In the genomic region with DNA sequence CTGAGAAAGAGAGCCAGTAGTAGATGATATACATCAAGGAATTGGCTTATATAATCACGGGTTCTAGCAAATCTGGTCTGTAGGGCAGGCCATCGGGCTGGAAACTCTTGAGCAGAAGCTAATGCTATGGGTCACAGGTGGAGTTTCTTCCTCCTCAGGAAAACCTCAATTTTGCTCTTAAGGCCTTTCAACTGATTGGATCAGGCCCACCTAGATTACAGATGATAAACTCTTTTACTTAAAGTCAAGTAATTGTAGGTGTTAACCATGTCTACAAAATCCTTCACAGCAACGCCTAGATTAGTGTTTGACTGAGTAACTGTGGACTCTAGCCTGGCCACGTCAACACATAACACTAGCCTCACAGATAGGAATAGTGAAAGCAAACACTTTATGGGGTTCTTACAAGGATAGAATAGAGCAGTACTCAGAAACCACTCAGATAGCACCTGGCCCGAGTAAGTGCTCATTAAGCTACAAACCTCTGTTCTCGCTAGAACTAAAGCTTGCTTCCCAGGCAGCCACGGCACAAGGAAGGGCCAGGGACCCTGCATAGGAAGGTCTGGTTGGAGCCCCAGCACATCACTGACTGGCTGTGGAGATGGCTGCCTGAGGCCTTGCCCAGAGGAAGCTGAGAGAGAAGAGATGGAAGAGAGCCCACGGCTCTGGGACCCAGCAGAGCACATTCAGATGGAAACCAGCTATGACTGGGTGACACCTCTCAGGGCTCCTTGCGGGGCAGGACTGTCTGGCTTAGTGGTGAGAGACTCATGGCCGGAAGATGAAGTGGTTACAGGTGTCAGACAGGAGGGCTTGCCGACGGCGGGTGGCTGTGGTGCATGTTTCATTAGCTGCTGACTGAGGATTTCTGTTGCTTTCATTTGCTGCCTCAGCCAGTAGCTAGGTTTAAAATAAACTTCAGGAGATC, we compare ENCODE assay signal across 9 cellular contexts.
DNase-seq lines count a peak whose midpoint lies in the region; ATAC-seq and TF ChIP-seq lines count a peak whose summit lies in the region.
"Had no signal": no experiment of that assay in that cellular context is flagged by ENCODE, and none has a peak within 500 bp of the region (broad histone marks: within the 10 kb centered on the region; RNA-seq: fewer than 3 reads in every experiment).

No MANE protein-coding gene starts in this region.

- H3K27me3 Mint-ChIP-seq in CD4-positive, alpha-beta memory T cell: no peaks in the 10 kb centered on the region
- H3K27me3 Mint-ChIP-seq in activated T-cell treated with anti-CD3 and anti-CD28 coated beads, Interleukin-2, amount 50 U/mL, for 24 hours: no peaks in the 10 kb centered on the region
- no peaks in the 10 kb centered on the region for H3K27me3 Mint-ChIP-seq in CD14-positive monocyte (ENCODE audit: low read depth in 3 of 3)

- H3K9me2 ChIP-seq in Karpas-422 (replicated peaks; ENCODE audit: insufficient read depth, low read length): no peaks in the 10 kb centered on the region; the same call in 1 of the 2 replicates

- CTCF ChIA-PET in CD4-positive, alpha-beta memory T cell (lab: Charles Lee; ENCODE audit: partially characterized antibody): interaction anchor here (1.0 to 1.2 kb wide), 4 partner anchors 15 to 586 kb away, joined by 3 read pairs; no protein-coding TSS in a partner anchor

- peaks cover 32% of the 10 kb centered on the region for H3K4me1 ChIP-seq in CD4-positive, alpha-beta memory T cell (ENCODE audit: insufficient read depth, low read length)
- peaks cover 28% of the 10 kb centered on the region for H3K4me1 ChIP-seq in Karpas-422 (ENCODE audit: low read length)
- no peaks in the 10 kb centered on the region for H3K4me1 ChIP-seq in suprapubic skin
- H3K4me1 ChIP-seq: BLaER1 had no signal

- H3K27ac ChIP-seq in CD4-positive, alpha-beta memory T cell (ENCODE audit: low read depth, low read length): no peak overlapping the region
- H3K27ac ChIP-seq in Karpas-422 (ENCODE audit: low read length) (no peak overlapping the region), suprapubic skin (no peak overlapping the region)
- H3K27ac ChIP-seq: BLaER1 had no signal

- no peak for TF ChIP-seq POLR2A in suprapubic skin (IDR thresholded peaks at IDR 0.05)

- peak; percentile 97 for ATAC-seq in GM21423 (IDR thresholded peaks at IDR 0.05; ENCODE audit: unreplicated experiment)

- POLR2A ChIA-PET in CD4-positive, alpha-beta memory T cell (lab: Charles Lee; ENCODE audit: partially characterized antibody): interaction anchor here (0.6 to 2.4 kb wide), 9 partner anchors 41 to 848 kb away, joined by 3 to 14 read pairs (median 4); partner anchors contain the start of genes RPLP1 and TLE3

- peak; percentile 60 to 88 (median 64) for DNase-seq in CD4-positive, alpha-beta memory T cell
- no peak for DNase-seq in Karpas-422
- DNase-seq in activated T-cell treated with anti-CD3 and anti-CD28 coated beads, Interleukin-2, amount 50 U/mL, for 24 hours: peak; percentile 77
- DNase-seq in stimulated activated CD4-positive, alpha-beta T cell treated with anti-CD3 and anti-CD28 coated beads, Interleukin-1b, Interleukin-23, amount 100 ng/mL, for 48 hours: peak; percentile 86
- DNase-seq in suprapubic skin (ENCODE audit: low spot score in 2 of 2): no peak
- DNase-seq in KBM-7: no peak
- no peak for DNase-seq in CD14-positive monocyte (ENCODE audit: low spot score)

- no peaks in the 10 kb centered on the region for H4K20me1 ChIP-seq in Karpas-422 (ENCODE audit: insufficient read depth, low read depth, low read length)
- H4K20me1 ChIP-seq: BLaER1 had no signal

- no peaks in the 10 kb centered on the region for H3K9me3 ChIP-seq in CD4-positive, alpha-beta memory T cell (ENCODE audit: control insufficient read depth in 1 of 2, low read length in 2 of 2)
- H3K9me3 ChIP-seq in Karpas-422 (ENCODE audit: low read length): no peaks in the 10 kb centered on the region
- no peaks in the 10 kb centered on the region for H3K9me3 ChIP-seq in suprapubic skin

- H3K27me3 ChIP-seq in CD4-positive, alpha-beta memory T cell (ENCODE audit: insufficient read depth, low read length): no peaks in the 10 kb centered on the region
- H3K27me3 ChIP-seq in Karpas-422 (ENCODE audit: low read length): no peaks in the 10 kb centered on the region
- no peaks in the 10 kb centered on the region for H3K27me3 ChIP-seq in suprapubic skin
- H3K27me3 ChIP-seq: BLaER1 had no signal

- TF ChIP-seq CTCF in suprapubic skin (IDR thresholded peaks at IDR 0.05): no peak
- no peak for TF ChIP-seq CTCF in CD14-positive monocyte (IDR thresholded peaks at IDR 0.05)

- TF ChIP-seq EP300 in suprapubic skin (IDR thresholded peaks at IDR 0.05): no peak

- H3K4me2 ChIP-seq in Karpas-422 (ENCODE audit: low read depth, low read length, poor library complexity, severe bottlenecking): no peak overlapping the region
- H3K4me2 ChIP-seq: BLaER1 had no signal

- H3K4me3 ChIP-seq in CD4-positive, alpha-beta memory T cell (ENCODE audit: low read length in 2 of 2): no peak overlapping the region
- no peak overlapping the region for H3K4me3 ChIP-seq in Karpas-422 (ENCODE audit: low read length)
- no peak overlapping the region for H3K4me3 ChIP-seq in suprapubic skin
- H3K4me3 ChIP-seq: BLaER1 had no signal

- H3K4me3 Mint-ChIP-seq in CD4-positive, alpha-beta memory T cell: peak overlapping the region in 7 of 8 donors; percentile 32 to 70 (median 64)
- H3K4me3 Mint-ChIP-seq in activated T-cell treated with anti-CD3 and anti-CD28 coated beads, Interleukin-2, amount 50 U/mL, for 24 hours: peak overlapping the region; percentile 11
- H3K4me3 Mint-ChIP-seq in CD14-positive monocyte: no peak overlapping the region

- no peaks in the 10 kb centered on the region for H3K9me3 Mint-ChIP-seq in CD4-positive, alpha-beta memory T cell
- no peaks in the 10 kb centered on the region for H3K9me3 Mint-ChIP-seq in activated T-cell treated with anti-CD3 and anti-CD28 coated beads, Interleukin-2, amount 50 U/mL, for 24 hours
- H3K9me3 Mint-ChIP-seq in CD14-positive monocyte: peaks cover 0 to 2% (median 0%) of the 10 kb centered on the region in 7 donors

- in situ Hi-C loops in KBM-7 (cut with MboI; ENCODE audit: low pct_unique_long_range_greater_than_20kb, low sequenced_read_pairs): no loop called here

- WGBS in suprapubic skin: 86% methylated on average over 9 of the region's 13 CpGs

- no peaks in the 10 kb centered on the region for H3K79me2 ChIP-seq in Karpas-422 (ENCODE audit: low read length)

- peak overlapping the region; percentile 52; the same call in 1 of the 2 replicates for H2AFZ ChIP-seq in Karpas-422 (ENCODE audit: low read length)

- no peaks in the 10 kb centered on the region for H3K36me3 ChIP-seq in CD4-positive, alpha-beta memory T cell (ENCODE audit: insufficient read depth, low read length)
- H3K36me3 ChIP-seq in Karpas-422 (ENCODE audit: insufficient read depth, low read length) (no peaks in the 10 kb centered on the region), suprapubic skin (no peaks in the 10 kb centered on the region)
- H3K36me3 ChIP-seq: BLaER1 had no signal

- no peak overlapping the region for H3K9ac ChIP-seq in Karpas-422 (ENCODE audit: low read length)
- H3K9ac ChIP-seq: BLaER1 had no signal

- intact Hi-C loops in CD4-positive, alpha-beta memory T cell (cut with micrococcal nuclease): loop anchor here (10.0 kb wide), 1 partner anchor 85 kb away; no protein-coding TSS in a partner anchor
- intact Hi-C loops in CD14-positive monocyte (cut with micrococcal nuclease): no loop called here

- peak overlapping the region; percentile 61 to 90 (median 83) for H3K27ac Mint-ChIP-seq in CD4-positive, alpha-beta memory T cell
- peak overlapping the region; percentile 65 for H3K27ac Mint-ChIP-seq in activated T-cell treated with anti-CD3 and anti-CD28 coated beads, Interleukin-2, amount 50 U/mL, for 24 hours
- H3K27ac Mint-ChIP-seq in CD14-positive monocyte: no peak overlapping the region

- peaks cover 9 to 19% (median 16%) of the 10 kb centered on the region in 4 donors for H3K4me1 Mint-ChIP-seq in CD4-positive, alpha-beta memory T cell
- H3K4me1 Mint-ChIP-seq in activated T-cell treated with anti-CD3 and anti-CD28 coated beads, Interleukin-2, amount 50 U/mL, for 24 hours (ENCODE audit: low read depth): peaks cover 23% of the 10 kb centered on the region
- no peaks in the 10 kb centered on the region for H3K4me1 Mint-ChIP-seq in CD14-positive monocyte

- no peaks in the 10 kb centered on the region for H3K36me3 Mint-ChIP-seq in CD4-positive, alpha-beta memory T cell
- no peaks in the 10 kb centered on the region for H3K36me3 Mint-ChIP-seq in activated T-cell treated with anti-CD3 and anti-CD28 coated beads, Interleukin-2, amount 50 U/mL, for 24 hours (ENCODE audit: low read depth)
- no peaks in the 10 kb centered on the region for H3K36me3 Mint-ChIP-seq in CD14-positive monocyte

Comparison
In these comparisons a context has a peak if more than half of its experiments do, and no peak if none do; other contexts are left out.
1. DNase-seq: peak in CD4-positive, alpha-beta memory T cell (5 of 5), activated T-cell treated with anti-CD3 and anti-CD28 coated beads, Interleukin-2, amount 50 U/mL, for 24 hours (single experiment) and stimulated activated CD4-positive, alpha-beta T cell treated with anti-CD3 and anti-CD28 coated beads, Interleukin-1b, Interleukin-23, amount 100 ng/mL, for 48 hours (single experiment); none in Karpas-422 (single experiment), suprapubic skin (0 of 2), KBM-7 (single experiment) and CD14-positive monocyte (single experiment).
2. H3K27ac Mint-ChIP-seq: peak in CD4-positive, alpha-beta memory T cell (7 of 7) and activated T-cell treated with anti-CD3 and anti-CD28 coated beads, Interleukin-2, amount 50 U/mL, for 24 hours (single experiment); none in CD14-positive monocyte (0 of 7).
3. H3K4me3 Mint-ChIP-seq: peak in CD4-positive, alpha-beta memory T cell (7 of 8) and activated T-cell treated with anti-CD3 and anti-CD28 coated beads, Interleukin-2, amount 50 U/mL, for 24 hours (single experiment); none in CD14-positive monocyte (0 of 2).